ENCODE assay signal across 8 cellular contexts in the genomic region with DNA sequence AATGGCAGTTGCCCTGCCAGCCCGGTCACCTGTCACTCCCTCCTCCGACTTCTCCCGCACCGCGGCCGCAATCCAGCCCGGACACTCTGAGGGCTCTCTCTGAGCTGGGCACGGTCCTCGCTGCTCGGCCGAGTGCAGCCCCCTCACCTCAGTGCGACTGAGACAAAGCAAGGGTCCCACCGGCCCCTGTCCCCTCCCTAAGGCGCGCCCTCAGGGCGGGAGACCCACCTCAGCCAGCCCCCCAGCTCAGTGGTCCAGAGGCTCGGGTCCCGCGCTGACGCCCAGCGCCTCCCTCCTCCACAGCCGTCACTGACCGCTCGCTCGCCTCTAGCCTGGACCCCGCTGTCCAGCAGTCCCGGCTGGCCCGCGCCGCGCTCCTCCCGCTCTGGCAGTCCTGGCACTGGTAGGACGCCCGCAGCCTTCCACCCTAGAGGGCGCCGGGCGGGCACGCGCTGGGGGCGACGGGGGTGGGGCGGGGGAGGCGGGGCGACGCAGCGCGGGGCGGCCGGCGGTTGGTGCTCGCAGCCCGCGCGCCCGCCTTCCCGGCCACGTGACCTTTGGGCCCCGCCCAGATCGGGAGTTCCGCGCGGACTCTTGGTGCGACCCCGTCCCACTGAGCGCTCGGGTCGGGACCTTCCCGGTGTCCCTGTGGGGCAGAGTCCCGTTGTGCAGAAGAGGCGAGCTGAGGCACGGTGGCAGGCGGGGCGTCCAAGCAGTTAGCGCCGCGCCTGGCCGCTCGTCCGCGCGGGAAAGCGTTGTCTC. TPM values are rescaled to one million over a fixed set of nuclear protein-coding genes. Genes with fewer than 3 reads are reported as not detected.
DNase-seq lines count a peak whose midpoint lies in the region; ATAC-seq and TF ChIP-seq lines count a peak whose summit lies in the region.

No MANE protein-coding gene starts in this region.

- H3K4me1 Mint-ChIP-seq in WTC11 = peaks cover 9% of the 10 kb centered on the region

- WGBS in mammary epithelial cell (ENCODE audit: low coverage, missing lambda C conversion rate) = 0% methylated on average over 14 of the region's 82 CpGs

- no peak overlapping the region for H3K27ac ChIP-seq in mammary epithelial cell (ENCODE audit: insufficient read depth, low read depth, low read length)

- CTCF ChIA-PET in WTC11 (lab: Charles Lee) (interaction anchor here (0.5 to 4.5 kb wide), 7 partner anchors 16 to 298 kb away, joined by 3 to 50 read pairs (median 3); no protein-coding TSS in a partner anchor), mammary epithelial cell (lab: Charles Lee; ENCODE audit: low non-redundant PET) (no interaction called here)

- DNase-seq in NCI-H1436 (lab: John Stamatoyannopoulos, UW) = peak; percentile 74
- no peak for DNase-seq in NCI-H1436 treated with DMSO at 0.1 percent for 48 hours (lab: John Stamatoyannopoulos, UW)
- DNase-seq in NCI-H2171 treated with DMSO at 0.1 percent for 48 hours (lab: John Stamatoyannopoulos, UW) = peak; percentile 89
- DNase-seq in WTC11 (ENCODE audit: low spot score) = peak; percentile 86
- peak; percentile 59 for DNase-seq in mammary epithelial cell
- peak; percentile 39 for DNase-seq in iris pigment epithelial cell (ENCODE audit: low read depth)
- DNase-seq in stimulated activated CD4-positive, alpha-beta T cell treated with anti-CD3 and anti-CD28 coated beads, Interleukin-12 subunit alpha, Interleukin-12 subunit beta, amount 100 ng/mL, for 24 hours (ENCODE audit: low read depth in 2 of 2) = peak; percentile 61 to 80

- POLR2A ChIA-PET in WTC11 (lab: Charles Lee) = interaction anchor here (0.8 to 1.1 kb wide), 3 partner anchors 13 to 89 kb away, joined by 3 to 5 read pairs (median 3); a partner anchor contains a TSS

- H3K79me2 ChIP-seq in mammary epithelial cell (ENCODE audit: insufficient read depth, low read length) = no peaks in the 10 kb centered on the region

- no peak overlapping the region for H3K9ac ChIP-seq in mammary epithelial cell (ENCODE audit: insufficient read depth, low read length)

- no peaks in the 10 kb centered on the region for H4K20me1 ChIP-seq in mammary epithelial cell (ENCODE audit: insufficient read depth, low read length)

- BruUV-seq in mammary epithelial cell (replicated peaks; lab: Mats Ljungman, UMichigan) = no TSS peak

- H3K27ac Mint-ChIP-seq in WTC11 = no peak overlapping the region

- in situ Hi-C loops in mammary epithelial cell (cut with MboI; ENCODE audit: low sequenced_read_pairs in 2 of 2) = no loop called here

- peak overlapping the region; percentile 98 for H3K4me2 ChIP-seq in mammary epithelial cell (ENCODE audit: insufficient read depth, low read depth, low read length)

- intact Hi-C loops in mammary epithelial cell (cut with micrococcal nuclease) = no loop called here

- H3K9me3 Mint-ChIP-seq in WTC11 = no peaks in the 10 kb centered on the region

- H3K9me3 ChIP-seq in mammary epithelial cell (replicated peaks; ENCODE audit: insufficient read depth, low read length) = no peaks in the 10 kb centered on the region

- H2AFZ ChIP-seq in mammary epithelial cell (ENCODE audit: low read depth, low read length) = peak overlapping the region; percentile 98

- TF ChIP-seq CTCF in WTC11 (IDR thresholded peaks at IDR 0.05) = no peak
- no peak for TF ChIP-seq CTCF in mammary epithelial cell (conservative IDR thresholded peaks at IDR 0.05 in 1 of 2, IDR thresholded peaks at IDR 0.05 in 1 of 2; ENCODE audit: extremely low read depth in 1 of 2, insufficient read depth in 1 of 2, low read depth in 1 of 2, low read length in 2 of 2)

- H3K4me3 ChIP-seq in mammary epithelial cell (replicated peaks in 1 of 3; ENCODE audit: insufficient read depth in 1 of 3, low read depth in 2 of 3, low read length in 3 of 3) = peak overlapping the region; percentile 41 to 98 (median 78)

- H3K27me3 Mint-ChIP-seq in WTC11 (ENCODE audit: low read depth) = peaks cover 59% of the 10 kb centered on the region

- no peaks in the 10 kb centered on the region for H3K27me3 ChIP-seq in mammary epithelial cell (ENCODE audit: insufficient read depth, low read length)

- peak overlapping the region; percentile 81 for H3K4me3 Mint-ChIP-seq in WTC11

- H3K36me3 ChIP-seq in mammary epithelial cell (ENCODE audit: insufficient read depth, low read length) = no peaks in the 10 kb centered on the region

- no peaks in the 10 kb centered on the region for H3K36me3 Mint-ChIP-seq in WTC11

- dilution Hi-C loops in mammary epithelial cell (cut with HindIII; ENCODE audit: low sequenced_read_pairs) = no loop called here

- peaks cover 13% of the 10 kb centered on the region for H3K4me1 ChIP-seq in mammary epithelial cell (ENCODE audit: insufficient read depth, low read length)

- ATAC-seq in HG02970 (IDR thresholded peaks at IDR 0.05; ENCODE audit: low FRiP score, unreplicated experiment) (peak; percentile 68), WTC11 (peak; percentile 90)

TF ChIP-seq in WTC11, 78 proteins besides CTCF, POLR2A, EP300 and RAD21 (continues in another document):
- TF ChIP-seq, protein P1, sequence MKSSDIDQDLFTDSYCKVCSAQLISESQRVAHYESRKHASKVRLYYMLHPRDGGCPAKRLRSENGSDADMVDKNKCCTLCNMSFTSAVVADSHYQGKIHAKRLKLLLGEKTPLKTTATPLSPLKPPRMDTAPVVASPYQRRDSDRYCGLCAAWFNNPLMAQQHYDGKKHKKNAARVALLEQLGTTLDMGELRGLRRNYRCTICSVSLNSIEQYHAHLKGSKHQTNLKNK (CRISPR knock-in tag; IDR thresholded peaks at IDR 0.05) = no peak
- TF ChIP-seq FOXP1 (CRISPR knock-in tag; IDR thresholded peaks at IDR 0.05; ENCODE audit: borderline replicate concordance) (peak; percentile 28; the same call in 1 of the 2 replicates), CREM (CRISPR knock-in tag; IDR thresholded peaks at IDR 0.05) (no peak), ZNF138 (CRISPR knock-in tag; conservative IDR thresholded peaks at IDR 0.05) (no peak), MYBL2 (CRISPR knock-in tag; IDR thresholded peaks at IDR 0.05) (no peak), CREB1 (CRISPR knock-in tag; IDR thresholded peaks at IDR 0.05) (no peak), ZNF396 (CRISPR knock-in tag; IDR thresholded peaks at IDR 0.05; ENCODE audit: borderline replicate concordance) (no peak), ZBTB21 (CRISPR knock-in tag; IDR thresholded peaks at IDR 0.05; ENCODE audit: borderline replicate concordance) (peak; percentile 14; the same call in 1 of the 2 replicates)
- TF ChIP-seq, protein P2, sequence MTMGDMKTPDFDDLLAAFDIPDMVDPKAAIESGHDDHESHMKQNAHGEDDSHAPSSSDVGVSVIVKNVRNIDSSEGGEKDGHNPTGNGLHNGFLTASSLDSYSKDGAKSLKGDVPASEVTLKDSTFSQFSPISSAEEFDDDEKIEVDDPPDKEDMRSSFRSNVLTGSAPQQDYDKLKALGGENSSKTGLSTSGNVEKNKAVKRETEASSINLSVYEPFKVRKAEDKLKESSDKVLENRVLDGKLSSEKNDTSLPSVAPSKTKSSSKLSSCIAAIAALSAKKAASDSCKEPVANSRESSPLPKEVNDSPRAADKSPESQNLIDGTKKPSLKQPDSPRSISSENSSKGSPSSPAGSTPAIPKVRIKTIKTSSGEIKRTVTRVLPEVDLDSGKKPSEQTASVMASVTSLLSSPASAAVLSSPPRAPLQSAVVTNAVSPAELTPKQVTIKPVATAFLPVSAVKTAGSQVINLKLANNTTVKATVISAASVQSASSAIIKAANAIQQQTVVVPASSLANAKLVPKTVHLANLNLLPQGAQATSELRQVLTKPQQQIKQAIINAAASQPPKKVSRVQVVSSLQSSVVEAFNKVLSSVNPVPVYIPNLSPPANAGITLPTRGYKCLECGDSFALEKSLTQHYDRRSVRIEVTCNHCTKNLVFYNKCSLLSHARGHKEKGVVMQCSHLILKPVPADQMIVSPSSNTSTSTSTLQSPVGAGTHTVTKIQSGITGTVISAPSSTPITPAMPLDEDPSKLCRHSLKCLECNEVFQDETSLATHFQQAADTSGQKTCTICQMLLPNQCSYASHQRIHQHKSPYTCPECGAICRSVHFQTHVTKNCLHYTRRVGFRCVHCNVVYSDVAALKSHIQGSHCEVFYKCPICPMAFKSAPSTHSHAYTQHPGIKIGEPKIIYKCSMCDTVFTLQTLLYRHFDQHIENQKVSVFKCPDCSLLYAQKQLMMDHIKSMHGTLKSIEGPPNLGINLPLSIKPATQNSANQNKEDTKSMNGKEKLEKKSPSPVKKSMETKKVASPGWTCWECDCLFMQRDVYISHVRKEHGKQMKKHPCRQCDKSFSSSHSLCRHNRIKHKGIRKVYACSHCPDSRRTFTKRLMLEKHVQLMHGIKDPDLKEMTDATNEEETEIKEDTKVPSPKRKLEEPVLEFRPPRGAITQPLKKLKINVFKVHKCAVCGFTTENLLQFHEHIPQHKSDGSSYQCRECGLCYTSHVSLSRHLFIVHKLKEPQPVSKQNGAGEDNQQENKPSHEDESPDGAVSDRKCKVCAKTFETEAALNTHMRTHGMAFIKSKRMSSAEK (CRISPR knock-in tag; IDR thresholded peaks at IDR 0.05; ENCODE audit: borderline replicate concordance) = no peak
- TF ChIP-seq, protein P3, sequence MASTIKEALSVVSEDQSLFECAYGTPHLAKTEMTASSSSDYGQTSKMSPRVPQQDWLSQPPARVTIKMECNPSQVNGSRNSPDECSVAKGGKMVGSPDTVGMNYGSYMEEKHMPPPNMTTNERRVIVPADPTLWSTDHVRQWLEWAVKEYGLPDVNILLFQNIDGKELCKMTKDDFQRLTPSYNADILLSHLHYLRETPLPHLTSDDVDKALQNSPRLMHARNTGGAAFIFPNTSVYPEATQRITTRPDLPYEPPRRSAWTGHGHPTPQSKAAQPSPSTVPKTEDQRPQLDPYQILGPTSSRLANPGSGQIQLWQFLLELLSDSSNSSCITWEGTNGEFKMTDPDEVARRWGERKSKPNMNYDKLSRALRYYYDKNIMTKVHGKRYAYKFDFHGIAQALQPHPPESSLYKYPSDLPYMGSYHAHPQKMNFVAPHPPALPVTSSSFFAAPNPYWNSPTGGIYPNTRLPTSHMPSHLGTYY (CRISPR knock-in tag; IDR thresholded peaks at IDR 0.05) = no peak

RNA-seq across cellular contexts. Expression of a gene that starts 7.9 kb away (rescaled TPM):
- total RNA-seq in WTC11 (2021) (25.2 to 28.0 TPM (median 25.6 TPM) in 3 replicates), mammary epithelial cell (10 to 100 TPM; 21.0 to 22.2 TPM)
- 23.0 TPM for polyA plus RNA-seq in mammary epithelial cell
- polyA minus RNA-seq in mammary epithelial cell = 20.1 TPM

RNA-seq across cellular contexts. Expression of a gene that starts 43.5 kb away (rescaled TPM):
- 1.2 to 1.7 TPM (median 1.5 TPM) in 3 replicates for total RNA-seq in WTC11 (2021)
- total RNA-seq in mammary epithelial cell = 1 to 10 TPM; 1.8 to 3.3 TPM
- polyA plus RNA-seq in mammary epithelial cell = 1.1 TPM
- polyA minus RNA-seq in mammary epithelial cell = not detected
